15 cellular contexts compared by ENCODE assay signal in the genomic region with DNA sequence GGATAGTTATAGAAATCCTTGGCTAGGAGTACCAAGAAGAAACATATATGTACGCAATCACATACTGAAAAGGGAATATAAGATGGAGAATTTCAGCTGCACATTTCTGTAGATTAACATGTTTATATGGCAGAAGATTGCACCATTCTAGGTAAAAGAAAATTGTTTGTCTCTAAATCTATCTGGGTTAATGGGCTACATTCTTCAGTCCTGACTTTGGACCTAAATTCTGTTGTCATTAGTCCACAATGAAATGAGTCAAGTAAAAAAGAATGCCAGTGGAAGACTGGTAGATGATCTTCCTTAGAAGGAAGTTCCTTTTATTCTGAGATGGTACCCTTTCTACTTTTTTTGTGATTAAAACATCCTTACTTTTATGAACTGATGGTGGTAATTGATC. TPM values are rescaled to one million over a fixed set of nuclear protein-coding genes. Genes with fewer than 3 reads are reported as not detected.
DNase-seq lines count a peak whose midpoint lies in the region; ATAC-seq and TF ChIP-seq lines count a peak whose summit lies in the region.
"Had no signal": no experiment of that assay in that cellular context is flagged by ENCODE, and none has a peak within 500 bp of the region (broad histone marks: within the 10 kb centered on the region; RNA-seq: fewer than 3 reads in every experiment).

No MANE protein-coding gene starts in this region.

- H3K27me3 ChIP-seq in RWPE2 (ENCODE audit: insufficient read depth, poor library complexity, severe bottlenecking): no peaks in the 10 kb centered on the region
- no peaks in the 10 kb centered on the region for H3K27me3 ChIP-seq in smooth muscle cell (ENCODE audit: low read depth)

- H3K9ac ChIP-seq in smooth muscle cell (ENCODE audit: low read depth): peak overlapping the region; percentile 42

- H3K79me2 ChIP-seq in smooth muscle cell (ENCODE audit: low read depth): peaks cover 22% of the 10 kb centered on the region

- H3K4me3 ChIP-seq in RWPE2 (ENCODE audit: severe bottlenecking) (no peak overlapping the region), fibroblast of mammary gland (ENCODE audit: control insufficient read depth, low read depth, low read length) (no peak overlapping the region), smooth muscle cell (no peak overlapping the region)
- H3K4me3 ChIP-seq: SK-N-MC had no signal

- peak; percentile 66 for ATAC-seq in RWPE2 (ENCODE audit: low read depth)
- ATAC-seq: left cardiac atrium, right cardiac atrium had no signal

- DNase-seq in GM04504 (ENCODE audit: low read depth): peak; percentile 53
- DNase-seq in RWPE2 (ENCODE audit: low spot score): no peak
- peak; percentile 79 for DNase-seq in fibroblast of mammary gland (ENCODE audit: low read depth)
- DNase-seq in smooth muscle cell (lab: John Stamatoyannopoulos, UW; ENCODE audit: unreplicated experiment): no peak
- DNase-seq in NCI-H82 treated with DMSO at 0.1 percent for 48 hours (lab: John Stamatoyannopoulos, UW; ENCODE audit: unreplicated experiment): no peak
- DNase-seq in NCI-H2029 treated with DMSO at 0.1 percent for 48 hours (lab: John Stamatoyannopoulos, UW): no peak
- DNase-seq in NCI-H2227 (lab: John Stamatoyannopoulos, UW; ENCODE audit: unreplicated experiment): no peak
- DNase-seq: activated CD8-positive, alpha-beta memory T cell treated with anti-CD3 and anti-CD28 coated beads, Interleukin-2, amount 50 U/mL, for 4 hours; activated naive CD8-positive, alpha-beta T cell treated with anti-CD3 and anti-CD28 coated beads, Interleukin-2, amount 10 ng/mL, durations not matched to agents 7 days and 5 days; dermis blood vessel endothelial cell; Karpas-422; left cardiac atrium; NK-92 treated with Interleukin-12 subunit alpha and Interleukin-12 subunit beta, amount 100 ng/mL, for 24 hours; right cardiac atrium had no signal

- H3K4me2 ChIP-seq in smooth muscle cell: peak overlapping the region; percentile 47

- H3K9me3 ChIP-seq in RWPE2 (ENCODE audit: severe bottlenecking): no peaks in the 10 kb centered on the region
- no peaks in the 10 kb centered on the region for H3K9me3 ChIP-seq in smooth muscle cell (replicated peaks; ENCODE audit: low read depth)

- no peak overlapping the region for H2AFZ ChIP-seq in smooth muscle cell (ENCODE audit: low read depth)

- no peaks in the 10 kb centered on the region for H3K36me3 ChIP-seq in RWPE2 (ENCODE audit: low read depth)
- no peaks in the 10 kb centered on the region for H3K36me3 ChIP-seq in smooth muscle cell (ENCODE audit: low read depth)

- no peaks in the 10 kb centered on the region for H4K20me1 ChIP-seq in smooth muscle cell (ENCODE audit: low read depth)

- TF ChIP-seq CTCF in RWPE2 (IDR thresholded peaks at IDR 0.05; ENCODE audit: poor library complexity, severe bottlenecking): no peak
- TF ChIP-seq CTCF in fibroblast of mammary gland (conservative IDR thresholded peaks at IDR 0.05; ENCODE audit: control insufficient read depth, insufficient read depth, low read depth, low read length): no peak
- no peak for TF ChIP-seq CTCF in smooth muscle cell (IDR thresholded peaks at IDR 0.05; ENCODE audit: borderline replicate concordance, insufficient read depth, poor library complexity, severe bottlenecking)

- H3K27ac ChIP-seq in RWPE2 (ENCODE audit: poor library complexity, severe bottlenecking) (peak overlapping the region; percentile 24), smooth muscle cell (ENCODE audit: low read depth) (peak overlapping the region; percentile 87)
- H3K27ac ChIP-seq: SK-N-MC had no signal

- no peaks in the 10 kb centered on the region for H3F3A ChIP-seq in smooth muscle cell (ENCODE audit: low read depth)

- peaks cover 22% of the 10 kb centered on the region for H3K4me1 ChIP-seq in RWPE2 (ENCODE audit: insufficient read depth, poor library complexity, severe bottlenecking)
- H3K4me1 ChIP-seq in smooth muscle cell (ENCODE audit: low read depth): peaks cover 10% of the 10 kb centered on the region

- 100% methylated on average over 1 of the region's 1 CpG for WGBS in smooth muscle cell (ENCODE audit: low lambda C conversion rate)

RNA-seq across cellular contexts. Expression of a gene that starts 51.2 kb away (rescaled TPM):
- total RNA-seq in smooth muscle cell: 30.5 and 34.1 TPM in 2 replicates
- 15.8 and 23.1 TPM in 2 replicates for polyA plus RNA-seq in smooth muscle cell

Comparison
In these comparisons a context has a peak if more than half of its experiments do, and no peak if none do; other contexts are left out.
1. DNase-seq: peak in GM04504 (single experiment) and fibroblast of mammary gland (single experiment); none in RWPE2 (single experiment), smooth muscle cell (single experiment), NCI-H82 treated with DMSO at 0.1 percent for 48 hours (single experiment), NCI-H2029 treated with DMSO at 0.1 percent for 48 hours (single experiment) and NCI-H2227 (single experiment).